Comparison of ENCODE assay signal across 1 cellular context in the genomic region with DNA sequence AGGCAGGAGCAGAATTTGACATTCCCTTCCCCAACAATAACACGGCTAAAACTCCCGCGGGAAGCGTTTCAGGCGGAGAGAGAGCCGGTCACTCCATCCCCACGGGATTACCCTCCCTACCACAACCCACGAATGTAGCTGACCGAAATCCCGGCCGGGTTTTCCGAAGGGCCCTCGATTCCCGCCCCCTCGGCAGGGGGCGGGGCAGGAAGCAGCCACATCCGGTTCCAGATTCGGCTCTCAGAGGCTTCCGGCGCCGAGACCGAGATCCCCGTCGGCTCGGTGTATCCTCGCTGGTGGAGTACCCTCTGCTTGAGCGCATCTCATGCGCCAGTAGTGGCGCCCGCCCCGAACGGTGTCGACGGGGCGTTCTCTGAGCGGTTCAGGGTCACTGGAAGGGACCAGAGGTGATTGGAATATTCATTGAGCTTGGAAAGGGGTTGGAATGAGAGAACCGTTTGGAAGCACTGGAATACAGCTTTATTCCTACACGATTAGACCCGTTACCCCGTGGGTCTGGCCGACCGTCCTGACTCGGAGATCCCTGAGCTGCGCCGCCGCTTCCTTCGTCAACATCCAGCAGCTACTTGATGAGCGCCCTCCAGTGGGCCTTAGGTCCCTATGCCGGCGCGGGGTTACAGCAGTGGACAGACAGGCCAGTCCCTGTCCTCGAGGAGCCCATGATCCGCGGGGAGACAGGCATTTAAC.
TF ChIP-seq lines count a peak whose summit lies in the region.

No MANE protein-coding gene starts in this region.

TF ChIP-seq in HepG2, 621 proteins besides CTCF, POLR2A, EP300 and RAD21 (continued from another document and continues in another):
- TF ChIP-seq, protein P1, sequence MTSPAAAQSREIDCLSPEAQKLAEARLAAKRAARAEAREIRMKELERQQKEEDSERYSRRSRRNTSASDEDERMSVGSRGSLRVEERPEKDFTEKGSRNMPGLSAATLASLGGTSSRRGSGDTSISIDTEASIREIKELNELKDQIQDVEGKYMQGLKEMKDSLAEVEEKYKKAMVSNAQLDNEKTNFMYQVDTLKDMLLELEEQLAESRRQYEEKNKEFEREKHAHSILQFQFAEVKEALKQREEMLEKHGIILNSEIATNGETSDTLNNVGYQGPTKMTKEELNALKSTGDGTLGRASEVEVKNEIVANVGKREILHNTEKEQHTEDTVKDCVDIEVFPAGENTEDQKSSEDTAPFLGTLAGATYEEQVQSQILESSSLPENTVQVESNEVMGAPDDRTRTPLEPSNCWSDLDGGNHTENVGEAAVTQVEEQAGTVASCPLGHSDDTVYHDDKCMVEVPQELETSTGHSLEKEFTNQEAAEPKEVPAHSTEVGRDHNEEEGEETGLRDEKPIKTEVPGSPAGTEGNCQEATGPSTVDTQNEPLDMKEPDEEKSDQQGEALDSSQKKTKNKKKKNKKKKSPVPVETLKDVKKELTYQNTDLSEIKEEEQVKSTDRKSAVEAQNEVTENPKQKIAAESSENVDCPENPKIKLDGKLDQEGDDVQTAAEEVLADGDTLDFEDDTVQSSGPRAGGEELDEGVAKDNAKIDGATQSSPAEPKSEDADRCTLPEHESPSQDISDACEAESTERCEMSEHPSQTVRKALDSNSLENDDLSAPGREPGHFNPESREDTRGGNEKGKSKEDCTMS (CRISPR knock-in tag; conservative IDR thresholded peaks at IDR 0.05) = no peak
- TF ChIP-seq UBTF (CRISPR knock-in tag; IDR thresholded peaks at IDR 0.05) = peak; percentile 77; the same call in 1 of the 2 replicates
- TF ChIP-seq SCMH1 (CRISPR knock-in tag; IDR thresholded peaks at IDR 0.05; ENCODE audit: borderline replicate concordance) = no peak
- TF ChIP-seq MATR3 (CRISPR knock-in tag; IDR thresholded peaks at IDR 0.05) = 0 out of 2 replicates have a peak, but pooled peaks have one; percentile 49
- no peak for TF ChIP-seq EEA1 (CRISPR knock-in tag; IDR thresholded peaks at IDR 0.05; ENCODE audit: borderline replicate concordance)
- peak; percentile 39; the same call in 1 of the 2 replicates for TF ChIP-seq ARNTL (CRISPR knock-in tag; IDR thresholded peaks at IDR 0.05)
- TF ChIP-seq HMGXB4 (CRISPR knock-in tag; IDR thresholded peaks at IDR 0.05; ENCODE audit: borderline replicate concordance in 1 of 2, low read depth in 1 of 2) = peak; percentile 99 to 100
- peak; percentile 98; the same call in 1 of the 2 replicates for TF ChIP-seq ZNF674 (CRISPR knock-in tag; IDR thresholded peaks at IDR 0.05; ENCODE audit: low read depth)
- no peak for TF ChIP-seq NFE2L2 (IDR thresholded peaks at IDR 0.05; ENCODE audit: low read length)
- TF ChIP-seq TRAFD1 (CRISPR knock-in tag; IDR thresholded peaks at IDR 0.05; ENCODE audit: borderline replicate concordance) = no peak
- TF ChIP-seq WIZ (CRISPR knock-in tag; IDR thresholded peaks at IDR 0.05) = no peak
- peak; percentile 69; the same call in 1 of the 2 replicates for TF ChIP-seq ZNF772 (CRISPR knock-in tag; IDR thresholded peaks at IDR 0.05)
- TF ChIP-seq KDM6A (CRISPR knock-in tag; IDR thresholded peaks at IDR 0.05; ENCODE audit: low read depth) = no peak
- TF ChIP-seq, protein P2, sequence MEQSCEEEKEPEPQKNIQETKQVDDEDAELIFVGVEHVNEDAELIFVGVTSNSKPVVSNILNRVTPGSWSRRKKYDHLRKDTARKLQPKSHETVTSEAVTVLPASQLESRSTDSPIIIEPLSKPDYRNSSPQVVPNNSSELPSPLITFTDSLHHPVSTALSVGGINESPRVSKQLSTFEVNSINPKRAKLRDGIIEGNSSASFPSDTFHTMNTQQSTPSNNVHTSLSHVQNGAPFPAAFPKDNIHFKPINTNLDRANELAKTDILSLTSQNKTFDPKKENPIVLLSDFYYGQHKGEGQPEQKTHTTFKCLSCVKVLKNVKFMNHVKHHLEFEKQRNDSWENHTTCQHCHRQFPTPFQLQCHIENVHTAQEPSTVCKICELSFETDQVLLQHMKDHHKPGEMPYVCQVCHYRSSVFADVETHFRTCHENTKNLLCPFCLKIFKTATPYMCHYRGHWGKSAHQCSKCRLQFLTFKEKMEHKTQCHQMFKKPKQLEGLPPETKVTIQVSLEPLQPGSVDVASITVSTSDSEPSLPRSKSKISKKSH (CRISPR knock-in tag; IDR thresholded peaks at IDR 0.05; ENCODE audit: borderline replicate concordance) = peak; percentile 75
- peak; percentile 89; the same call in 1 of the 2 replicates for TF ChIP-seq ZNF558 (CRISPR knock-in tag; IDR thresholded peaks at IDR 0.05; ENCODE audit: borderline replicate concordance)
- TF ChIP-seq, protein P3, sequence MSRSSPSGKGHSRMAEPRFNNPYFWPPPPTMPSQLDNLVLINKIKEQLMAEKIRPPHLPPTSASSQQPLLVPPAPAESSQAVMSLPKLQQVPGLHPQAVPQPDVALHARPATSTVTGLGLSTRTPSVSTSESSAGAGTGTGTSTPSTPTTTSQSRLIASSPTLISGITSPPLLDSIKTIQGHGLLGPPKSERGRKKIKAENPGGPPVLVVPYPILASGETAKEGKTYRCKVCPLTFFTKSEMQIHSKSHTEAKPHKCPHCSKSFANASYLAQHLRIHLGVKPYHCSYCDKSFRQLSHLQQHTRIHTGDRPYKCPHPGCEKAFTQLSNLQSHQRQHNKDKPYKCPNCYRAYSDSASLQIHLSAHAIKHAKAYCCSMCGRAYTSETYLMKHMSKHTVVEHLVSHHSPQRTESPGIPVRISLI (CRISPR knock-in tag; IDR thresholded peaks at IDR 0.05; ENCODE audit: borderline replicate concordance) = 0 out of 2 replicates have a peak, but pooled peaks have one; percentile 46
- peak; percentile 86 for TF ChIP-seq ZSCAN29 (CRISPR knock-in tag; conservative IDR thresholded peaks at IDR 0.05)
- peak; percentile 91 for TF ChIP-seq PHF8 (CRISPR knock-in tag; IDR thresholded peaks at IDR 0.05)
- peak; percentile 91 for TF ChIP-seq ZNF589 (CRISPR knock-in tag; conservative IDR thresholded peaks at IDR 0.05)
- no peak; the same call in 1 of the 2 replicates for TF ChIP-seq ISX (CRISPR knock-in tag; conservative IDR thresholded peaks at IDR 0.05)
- TF ChIP-seq, protein P4, sequence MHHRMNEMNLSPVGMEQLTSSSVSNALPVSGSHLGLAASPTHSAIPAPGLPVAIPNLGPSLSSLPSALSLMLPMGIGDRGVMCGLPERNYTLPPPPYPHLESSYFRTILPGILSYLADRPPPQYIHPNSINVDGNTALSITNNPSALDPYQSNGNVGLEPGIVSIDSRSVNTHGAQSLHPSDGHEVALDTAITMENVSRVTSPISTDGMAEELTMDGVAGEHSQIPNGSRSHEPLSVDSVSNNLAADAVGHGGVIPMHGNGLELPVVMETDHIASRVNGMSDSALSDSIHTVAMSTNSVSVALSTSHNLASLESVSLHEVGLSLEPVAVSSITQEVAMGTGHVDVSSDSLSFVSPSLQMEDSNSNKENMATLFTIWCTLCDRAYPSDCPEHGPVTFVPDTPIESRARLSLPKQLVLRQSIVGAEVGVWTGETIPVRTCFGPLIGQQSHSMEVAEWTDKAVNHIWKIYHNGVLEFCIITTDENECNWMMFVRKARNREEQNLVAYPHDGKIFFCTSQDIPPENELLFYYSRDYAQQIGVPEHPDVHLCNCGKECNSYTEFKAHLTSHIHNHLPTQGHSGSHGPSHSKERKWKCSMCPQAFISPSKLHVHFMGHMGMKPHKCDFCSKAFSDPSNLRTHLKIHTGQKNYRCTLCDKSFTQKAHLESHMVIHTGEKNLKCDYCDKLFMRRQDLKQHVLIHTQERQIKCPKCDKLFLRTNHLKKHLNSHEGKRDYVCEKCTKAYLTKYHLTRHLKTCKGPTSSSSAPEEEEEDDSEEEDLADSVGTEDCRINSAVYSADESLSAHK (CRISPR knock-in tag; IDR thresholded peaks at IDR 0.05; ENCODE audit: borderline replicate concordance) = no peak; the same call in 1 of the 2 replicates
- no peak for TF ChIP-seq ARNT (IDR thresholded peaks at IDR 0.05)
- peak; percentile 89 for TF ChIP-seq ZNF343 (CRISPR knock-in tag; IDR thresholded peaks at IDR 0.05)
- TF ChIP-seq PBX3 (CRISPR knock-in tag; IDR thresholded peaks at IDR 0.05; ENCODE audit: borderline replicate concordance) = 0 out of 2 replicates have a peak, but pooled peaks have one; percentile 13
- no peak for TF ChIP-seq ONECUT2 (CRISPR knock-in tag; IDR thresholded peaks at IDR 0.05)
- 0 out of 2 replicates have a peak, but pooled peaks have one; percentile 18 for TF ChIP-seq HOXA5 (CRISPR knock-in tag; IDR thresholded peaks at IDR 0.05)
- TF ChIP-seq IKZF5 (CRISPR knock-in tag; IDR thresholded peaks at IDR 0.05) = peak; percentile 94
- no peak for TF ChIP-seq LCORL (IDR thresholded peaks at IDR 0.05)
- peak; percentile 72; the same call in 1 of the 2 replicates for TF ChIP-seq LCORL (CRISPR knock-in tag; IDR thresholded peaks at IDR 0.05)
- peak; percentile 94; the same call in 1 of the 2 replicates for TF ChIP-seq ZNF510 (CRISPR knock-in tag; IDR thresholded peaks at IDR 0.05; ENCODE audit: low read depth)
- TF ChIP-seq ZNF446 (CRISPR knock-in tag; IDR thresholded peaks at IDR 0.05) = no peak
- no peak for TF ChIP-seq FOXO4 (CRISPR knock-in tag; conservative IDR thresholded peaks at IDR 0.05)
